20 cellular contexts compared by ENCODE assay signal in genomic region chr16:1036121-1036520, GRCh38. TPM values are rescaled to one million over a fixed set of nuclear protein-coding genes. Genes with fewer than 3 reads are reported as not detected.
"Had no signal": no experiment of that assay in that cellular context is flagged by ENCODE, and none has a peak within 500 bp of the region (broad histone marks: within the 10 kb centered on the region; RNA-seq: fewer than 3 reads in every experiment).

No MANE protein-coding gene starts in this region.

- H3K4me1 ChIP-seq: ascending aorta, colonic mucosa, foreskin keratinocyte, right atrium auricular region, transverse colon had no signal

- H3K9me3 ChIP-seq: ascending aorta, colonic mucosa, right atrium auricular region, transverse colon had no signal

- DNase-seq: activated CD4-positive, alpha-beta T cell treated with anti-CD3 and anti-CD28 coated beads, Interleukin-2, amount 10 ng/mL, durations not matched to agents 7 days and 5 days; activated naive CD8-positive, alpha-beta T cell treated with anti-CD3 and anti-CD28 coated beads for 36 hours; colonic mucosa; effector CD4-positive, alpha-beta T cell; mesendoderm; natural killer cell; posterior cingulate gyrus; stimulated activated CD4-positive, alpha-beta T cell treated with anti-CD3 and anti-CD28 coated beads, Interleukin-4, amount 100 ng/mL, for 24 hours; stimulated activated naive CD4-positive, alpha-beta T cell; T-helper 9 cell; transverse colon had no signal

- H3K27me3 ChIP-seq: ascending aorta, colonic mucosa, right atrium auricular region had no signal

- H3K27ac ChIP-seq: ascending aorta, colonic mucosa, foreskin keratinocyte, right atrium auricular region, skin epidermis, transverse colon had no signal

- H3K36me3 ChIP-seq: ascending aorta, colonic mucosa, right atrium auricular region, transverse colon had no signal

- H3K4me3 ChIP-seq: ascending aorta, colonic mucosa, right atrium auricular region, skin epidermis, transverse colon had no signal

- ATAC-seq: natural killer cell had no signal

RNA-seq across cellular contexts. Expression of gene SSTR5, which starts 36.4 kb away (rescaled TPM):
- total RNA-seq: activated CD4-positive, alpha-beta T cell treated with anti-CD3 and anti-CD28 coated beads, Interleukin-2, amount 10 ng/mL, durations not matched to agents 7 days and 5 days; activated CD8-positive, alpha-beta memory T cell treated with anti-CD3 and anti-CD28 coated beads for 36 hours; activated naive CD8-positive, alpha-beta T cell treated with anti-CD3 and anti-CD28 coated beads for 36 hours; activated T-helper 1 cell treated with anti-CD3 and anti-CD28 coated beads, Interleukin-12 subunit alpha, Interleukin-12 subunit beta, Interleukin-2, Interleukin-4 antibody, amounts not matched to agents 30 ng/mL and 10 ng/mL and 1 ng/mL, durations not matched to agents 14 hours and 24 hours and 36 hours; ascending aorta; foreskin keratinocyte; natural killer cell; subcutaneous adipose tissue; transverse colon had no signal
- polyA plus RNA-seq: foreskin keratinocyte had no signal

RNA-seq across cellular contexts. Expression of gene SOX8, which starts 54.6 kb away (rescaled TPM):
- total RNA-seq: foreskin keratinocyte, natural killer cell had no signal
- polyA plus RNA-seq: foreskin keratinocyte had no signal

RNA-seq across cellular contexts. Expression of gene C1QTNF8, which starts 59.9 kb away (rescaled TPM):
- total RNA-seq: activated CD4-positive, alpha-beta T cell treated with anti-CD3 and anti-CD28 coated beads, Interleukin-2, amount 10 ng/mL, durations not matched to agents 7 days and 5 days; activated CD8-positive, alpha-beta memory T cell treated with anti-CD3 and anti-CD28 coated beads for 36 hours; activated naive CD8-positive, alpha-beta T cell treated with anti-CD3 and anti-CD28 coated beads for 36 hours; activated T-helper 1 cell treated with anti-CD3 and anti-CD28 coated beads, Interleukin-12 subunit alpha, Interleukin-12 subunit beta, Interleukin-2, Interleukin-4 antibody, amounts not matched to agents 30 ng/mL and 10 ng/mL and 1 ng/mL, durations not matched to agents 14 hours and 24 hours and 36 hours; ascending aorta; colonic mucosa; endothelial cell of umbilical vein; foreskin keratinocyte; lower leg skin; natural killer cell; right atrium auricular region; subcutaneous adipose tissue; transverse colon had no signal
- polyA plus RNA-seq: endothelial cell of umbilical vein, foreskin keratinocyte had no signal
